Comparison of ENCODE assay signal across 1 cellular context in the genomic region with DNA sequence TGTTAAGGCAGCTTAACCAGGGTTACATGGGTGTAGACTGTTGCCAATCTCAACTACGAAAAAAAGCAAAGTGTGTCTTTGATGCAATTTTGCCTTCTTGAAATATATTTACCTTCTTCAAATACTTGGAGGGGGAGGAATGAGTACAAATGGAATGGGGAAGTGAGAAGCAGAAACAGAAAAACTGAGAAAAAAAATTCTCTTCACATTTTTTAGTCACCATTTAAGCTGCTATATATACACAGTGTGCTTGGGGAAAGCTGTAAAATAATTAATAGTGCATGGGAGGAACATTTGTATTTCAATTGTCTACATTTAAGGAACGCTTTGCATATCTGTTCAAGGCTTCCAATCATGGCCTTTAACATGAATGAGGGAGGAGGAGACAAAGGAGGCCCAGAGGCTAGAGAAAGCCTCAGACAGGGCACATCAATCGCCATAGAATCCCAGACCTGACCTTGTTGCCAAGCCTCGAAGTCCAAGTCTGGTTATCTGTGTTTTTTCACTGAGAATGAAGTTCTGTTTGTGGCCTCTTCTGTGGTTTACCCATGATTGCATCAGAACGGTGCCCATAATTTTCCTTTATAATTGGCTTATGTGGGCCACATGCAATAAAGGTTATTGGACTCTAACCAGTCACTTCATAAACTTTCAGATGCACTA.
TF ChIP-seq lines count a peak whose summit lies in the region.

No MANE protein-coding gene starts in this region.

TF ChIP-seq in K562, 482 proteins besides CTCF, POLR2A, EP300 and RAD21 (continued from another document):
- TF ChIP-seq, protein P1, sequence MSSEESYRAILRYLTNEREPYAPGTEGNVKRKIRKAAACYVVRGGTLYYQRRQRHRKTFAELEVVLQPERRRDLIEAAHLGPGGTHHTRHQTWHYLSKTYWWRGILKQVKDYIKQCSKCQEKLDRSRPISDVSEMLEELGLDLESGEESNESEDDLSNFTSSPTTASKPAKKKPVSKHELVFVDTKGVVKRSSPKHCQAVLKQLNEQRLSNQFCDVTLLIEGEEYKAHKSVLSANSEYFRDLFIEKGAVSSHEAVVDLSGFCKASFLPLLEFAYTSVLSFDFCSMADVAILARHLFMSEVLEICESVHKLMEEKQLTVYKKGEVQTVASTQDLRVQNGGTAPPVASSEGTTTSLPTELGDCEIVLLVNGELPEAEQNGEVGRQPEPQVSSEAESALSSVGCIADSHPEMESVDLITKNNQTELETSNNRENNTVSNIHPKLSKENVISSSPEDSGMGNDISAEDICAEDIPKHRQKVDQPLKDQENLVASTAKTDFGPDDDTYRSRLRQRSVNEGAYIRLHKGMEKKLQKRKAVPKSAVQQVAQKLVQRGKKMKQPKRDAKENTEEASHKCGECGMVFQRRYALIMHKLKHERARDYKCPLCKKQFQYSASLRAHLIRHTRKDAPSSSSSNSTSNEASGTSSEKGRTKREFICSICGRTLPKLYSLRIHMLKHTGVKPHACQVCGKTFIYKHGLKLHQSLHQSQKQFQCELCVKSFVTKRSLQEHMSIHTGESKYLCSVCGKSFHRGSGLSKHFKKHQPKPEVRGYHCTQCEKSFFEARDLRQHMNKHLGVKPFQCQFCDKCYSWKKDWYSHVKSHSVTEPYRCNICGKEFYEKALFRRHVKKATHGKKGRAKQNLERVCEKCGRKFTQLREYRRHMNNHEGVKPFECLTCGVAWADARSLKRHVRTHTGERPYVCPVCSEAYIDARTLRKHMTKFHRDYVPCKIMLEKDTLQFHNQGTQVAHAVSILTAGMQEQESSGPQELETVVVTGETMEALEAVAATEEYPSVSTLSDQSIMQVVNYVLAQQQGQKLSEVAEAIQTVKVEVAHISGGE (CRISPR knock-in tag; IDR thresholded peaks at IDR 0.05), result no peak
- TF ChIP-seq CEBPG (CRISPR knock-in tag; IDR thresholded peaks at IDR 0.05) (peak; percentile 59), CEBPG (tag; conservative IDR thresholded peaks at IDR 0.05 in 1 of 2, IDR thresholded peaks at IDR 0.05 in 1 of 2) (peak; percentile 79 to 87), ZNF445 (CRISPR knock-in tag; IDR thresholded peaks at IDR 0.05; ENCODE audit: low read depth) (no peak)
- TF ChIP-seq, protein P2, sequence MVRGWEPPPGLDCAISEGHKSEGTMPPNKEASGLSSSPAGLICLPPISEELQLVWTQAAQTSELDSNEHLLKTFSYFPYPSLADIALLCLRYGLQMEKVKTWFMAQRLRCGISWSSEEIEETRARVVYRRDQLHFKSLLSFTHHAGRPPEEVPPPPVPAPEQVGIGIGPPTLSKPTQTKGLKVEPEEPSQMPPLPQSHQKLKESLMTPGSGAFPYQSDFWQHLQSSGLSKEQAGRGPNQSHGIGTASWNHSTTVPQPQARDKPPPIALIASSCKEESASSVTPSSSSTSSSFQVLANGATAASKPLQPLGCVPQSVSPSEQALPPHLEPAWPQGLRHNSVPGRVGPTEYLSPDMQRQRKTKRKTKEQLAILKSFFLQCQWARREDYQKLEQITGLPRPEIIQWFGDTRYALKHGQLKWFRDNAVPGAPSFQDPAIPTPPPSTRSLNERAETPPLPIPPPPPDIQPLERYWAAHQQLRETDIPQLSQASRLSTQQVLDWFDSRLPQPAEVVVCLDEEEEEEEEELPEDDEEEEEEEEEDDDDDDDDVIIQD (CRISPR knock-in tag; IDR thresholded peaks at IDR 0.05), result no peak
